Comparison of ENCODE assay signal across 8 cellular contexts in genomic region chr3:185824051-185824466, GRCh38. TPM values are rescaled to one million over a fixed set of nuclear protein-coding genes. Genes with fewer than 3 reads are reported as not detected.
DNase-seq lines count a peak whose midpoint lies in the region; ATAC-seq and TF ChIP-seq lines count a peak whose summit lies in the region.

No MANE protein-coding gene starts in this region.

- H3K9ac ChIP-seq in OCI-LY3 (ENCODE audit: low read length), result no peak overlapping the region; the same call in 1 of the 2 replicates
- H3K9ac ChIP-seq in colonic mucosa (ENCODE audit: low read depth in 2 of 2, low read length in 2 of 2), result peak overlapping the region; percentile 86 to 88
- H3K9ac ChIP-seq in mesendoderm (ENCODE audit: low read length), result peak overlapping the region; percentile 88

- peak overlapping the region; percentile 28 for H4K8ac ChIP-seq in mesendoderm (ENCODE audit: low read depth, low read length)

- POLR2A ChIA-PET in GM10248 (lab: Yijun Ruan, JAX), result no interaction called here

- TF ChIP-seq CTCF in GM10248 (IDR thresholded peaks at IDR 0.05; ENCODE audit: control extremely low read depth, extremely low read depth, low read depth, missing control alignments), result no peak
- TF ChIP-seq CTCF in OCI-LY3 (IDR thresholded peaks at IDR 0.05; ENCODE audit: low read depth, low read length), result no peak
- TF ChIP-seq CTCF in colonic mucosa (IDR thresholded peaks at IDR 0.05), result no peak
- no peak for TF ChIP-seq CTCF in vagina (IDR thresholded peaks at IDR 0.05)

- H3K4me1 ChIP-seq in OCI-LY3 (ENCODE audit: low read length), result no peaks in the 10 kb centered on the region
- no peaks in the 10 kb centered on the region for H3K4me1 ChIP-seq in colonic mucosa
- peaks cover 4% of the 10 kb centered on the region for H3K4me1 ChIP-seq in mesendoderm (ENCODE audit: control insufficient read depth, low read depth, low read length)
- peaks cover 24% of the 10 kb centered on the region for H3K4me1 ChIP-seq in vagina

- H3K79me2 ChIP-seq in OCI-LY3 (ENCODE audit: low read length) (no peaks in the 10 kb centered on the region), mesendoderm (ENCODE audit: control insufficient read depth, insufficient read depth, low read length) (peaks cover 48% of the 10 kb centered on the region)

- H2BK15ac ChIP-seq in mesendoderm (replicated peaks; ENCODE audit: low read depth), result no peak overlapping the region

- H3K4me2 ChIP-seq in OCI-LY3 (ENCODE audit: low read length), result peak overlapping the region; percentile 62
- H3K4me2 ChIP-seq in mesendoderm (ENCODE audit: low read length), result no peak overlapping the region

- CTCF ChIA-PET in GM10248 (lab: Yijun Ruan, JAX), result interaction anchor here (1.0 kb wide), 1 partner anchor 55 kb away, joined by 3 read pairs; no protein-coding TSS in a partner anchor

- H3K27me3 ChIP-seq in OCI-LY3 (ENCODE audit: low read depth, low read length) (peaks cover 40% of the 10 kb centered on the region), colonic mucosa (no peaks in the 10 kb centered on the region), mesendoderm (ENCODE audit: insufficient read depth, low read length, poor library complexity) (no peaks in the 10 kb centered on the region), vagina (no peaks in the 10 kb centered on the region)

- peak overlapping the region; percentile 99 for H3K4ac ChIP-seq in mesendoderm (ENCODE audit: low read depth, low read length)

- H3K36me3 ChIP-seq in OCI-LY3 (replicated peaks; ENCODE audit: low read depth, low read length) (no peaks in the 10 kb centered on the region), colonic mucosa (no peaks in the 10 kb centered on the region), mesendoderm (ENCODE audit: control insufficient read depth, insufficient read depth, low read length) (peaks cover 2% of the 10 kb centered on the region), vagina (no peaks in the 10 kb centered on the region)

- H3K79me1 ChIP-seq in mesendoderm (ENCODE audit: low read length), result peaks cover 5% of the 10 kb centered on the region

- peak overlapping the region; percentile 94 for H3K23ac ChIP-seq in mesendoderm (ENCODE audit: low read length)

- intact Hi-C loops in colonic mucosa (cut with DNase I), result no loop called here
- intact Hi-C loops in vagina (cut with DNase I), result no loop called here

- H3K18ac ChIP-seq in mesendoderm (ENCODE audit: low read length), result peak overlapping the region; percentile 100

- no peak overlapping the region for H2AFZ ChIP-seq in OCI-LY3 (ENCODE audit: low read depth, low read length)

- no peak overlapping the region for H2BK5ac ChIP-seq in mesendoderm (ENCODE audit: low read length)

- peak overlapping the region; percentile 22 for H2AK5ac ChIP-seq in mesendoderm (ENCODE audit: low read length)

- H3K9me3 ChIP-seq in OCI-LY3 (ENCODE audit: insufficient read depth, low read length) (no peaks in the 10 kb centered on the region), colonic mucosa (no peaks in the 10 kb centered on the region), vagina (no peaks in the 10 kb centered on the region)

- no peak overlapping the region for H3K27ac ChIP-seq in OCI-LY3 (ENCODE audit: low read length)
- peak overlapping the region; percentile 89 for H3K27ac ChIP-seq in colonic mucosa
- peak overlapping the region; percentile 95 for H3K27ac ChIP-seq in mesendoderm (ENCODE audit: low read depth, low read length)
- peak overlapping the region; percentile 98 for H3K27ac ChIP-seq in vagina

- H4K20me1 ChIP-seq in OCI-LY3 (ENCODE audit: insufficient read depth, low read length), result no peaks in the 10 kb centered on the region

- peak; percentile 32 for DNase-seq in GM10248 (ENCODE audit: extremely low spot score)
- DNase-seq in colonic mucosa, result peak; percentile 43
- peak; percentile 54 for DNase-seq in mesendoderm
- DNase-seq in vagina (ENCODE audit: extremely low spot score in 2 of 2), result no peak
- no peak for DNase-seq in GDM1 (lab: John Stamatoyannopoulos, UW)
- no peak for DNase-seq in NCI-H146 treated with DMSO at 0.1 percent for 48 hours (lab: John Stamatoyannopoulos, UW; ENCODE audit: unreplicated experiment)

- H3K4me3 ChIP-seq in OCI-LY3 (ENCODE audit: low read length), result peak overlapping the region; percentile 73
- peak overlapping the region; percentile 77 for H3K4me3 ChIP-seq in colonic mucosa
- H3K4me3 ChIP-seq in mesendoderm (ENCODE audit: low read length), result peak overlapping the region; percentile 85
- H3K4me3 ChIP-seq in vagina, result peak overlapping the region; percentile 77 to 86

- H2BK120ac ChIP-seq in mesendoderm (ENCODE audit: low read depth, low read length), result peak overlapping the region; percentile 97

- TF ChIP-seq POLR2A in vagina (IDR thresholded peaks at IDR 0.05), result no peak

- no peak overlapping the region for H4K5ac ChIP-seq in mesendoderm (ENCODE audit: low read length)

- H3K56ac ChIP-seq in mesendoderm (ENCODE audit: low read length), result peak overlapping the region; percentile 98

- WGBS in mesendoderm (ENCODE audit: extremely low coverage, insufficient coverage, low lambda C conversion rate), result no CpG with 5 or more reads among the region's 24 CpGs

- no peak for ATAC-seq in GM19328 (IDR thresholded peaks at IDR 0.05; ENCODE audit: unreplicated experiment)

RNA-seq across cellular contexts. Expression of gene IGF2BP2, which starts 0.8 kb away (rescaled TPM):
- total RNA-seq in colonic mucosa, result 10 to 100 TPM; 48.7 to 61.2 TPM
- polyA plus RNA-seq in mesendoderm (2013, experiment 1 of 2), result 110 TPM
- polyA plus RNA-seq in mesendoderm (2013, experiment 2 of 2), result 110 TPM
- 9.8 TPM for total RNA-seq in vagina

Comparison
In these comparisons a context has a peak if more than half of its experiments do, and no peak if none do; other contexts are left out.
1. DNase-seq: peak in GM10248 (single experiment), colonic mucosa (single experiment) and mesendoderm (single experiment); none in vagina (0 of 2), GDM1 (single experiment) and NCI-H146 treated with DMSO at 0.1 percent for 48 hours (single experiment).
2. Peak in every context shown above with its lines, with median percentiles within 50 percentile points of each other: H3K4me3 ChIP-seq.